In the genomic region with DNA sequence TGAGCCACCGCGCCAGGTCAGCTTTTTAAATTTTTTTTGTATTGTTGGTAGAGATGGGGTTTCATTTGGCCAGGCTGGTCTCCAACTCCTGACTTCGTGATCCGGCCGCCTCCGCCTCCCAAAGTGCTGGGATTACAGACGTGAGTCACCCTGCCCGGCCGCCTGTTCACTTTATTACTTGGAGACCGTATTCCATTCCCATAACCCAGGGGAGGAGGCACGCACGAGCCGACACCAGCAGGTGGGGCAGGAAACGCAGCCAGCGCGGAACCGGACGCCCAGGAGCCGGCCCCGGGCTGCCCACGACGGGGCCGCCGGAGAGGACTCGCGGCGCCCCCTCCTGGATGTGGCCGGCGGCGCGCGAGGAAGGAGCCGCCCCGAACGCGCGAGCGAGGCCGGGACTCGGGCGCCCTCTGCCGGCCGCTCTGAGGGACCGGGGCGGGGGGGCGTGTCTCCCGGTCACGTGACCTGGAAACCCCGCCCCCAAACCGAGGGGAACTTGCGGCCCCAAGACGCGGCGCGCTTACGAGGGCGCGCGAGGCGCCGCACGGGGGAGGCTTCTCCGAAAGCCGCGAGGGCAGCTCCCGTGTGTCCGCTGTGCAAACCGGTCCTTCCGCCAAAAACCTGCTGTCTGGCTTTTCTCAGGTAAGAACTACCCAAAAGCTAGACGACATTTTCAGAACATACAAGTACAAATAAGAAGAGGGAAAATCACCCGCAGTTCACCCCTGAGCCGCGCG, we compare ENCODE assay signal across 8 cellular contexts. TPM values are rescaled to one million over a fixed set of nuclear protein-coding genes. Genes with fewer than 3 reads are reported as not detected.
DNase-seq lines count a peak whose midpoint lies in the region; ATAC-seq and TF ChIP-seq lines count a peak whose summit lies in the region.

No MANE protein-coding gene starts in this region.

- H3K36me3 Mint-ChIP-seq in activated CD8-positive, alpha-beta T cell treated with anti-CD3 and anti-CD28 coated beads, Interleukin-2, amount 10 ng/mL, durations not matched to agents 7 days and 5 days (ENCODE audit: low read depth), result peaks cover 18% of the 10 kb centered on the region

- H3K27ac ChIP-seq in KOPT-K1 (ENCODE audit: low read depth, low read length, poor library complexity, severe bottlenecking) (peak overlapping the region; percentile 23), muscle layer of duodenum (ENCODE audit: low read length) (no peak overlapping the region)

- peaks cover 10% of the 10 kb centered on the region for H3K4me1 Mint-ChIP-seq in activated CD8-positive, alpha-beta T cell treated with anti-CD3 and anti-CD28 coated beads, Interleukin-2, amount 10 ng/mL, durations not matched to agents 7 days and 5 days (ENCODE audit: low read depth)

- POLR2A ChIA-PET in activated CD8-positive, alpha-beta T cell treated with anti-CD3 and anti-CD28 coated beads, Interleukin-2, amount 10 ng/mL, durations not matched to agents 7 days and 5 days (lab: Charles Lee), result interaction anchor here (1.0 kb wide), 1 partner anchor 12 kb away, joined by 3 read pairs; no protein-coding TSS in a partner anchor

- CTCF ChIA-PET in activated CD8-positive, alpha-beta T cell treated with anti-CD3 and anti-CD28 coated beads, Interleukin-2, amount 10 ng/mL, durations not matched to agents 7 days and 5 days (lab: Charles Lee), result interaction anchor here (0.6 to 2.0 kb wide), 40 partner anchors 9 to 312 kb away, joined by 3 to 24 read pairs (median 4); a partner anchor contains a TSS

- TF ChIP-seq CTCF in epithelial cell of esophagus (IDR thresholded peaks at IDR 0.05; ENCODE audit: insufficient read depth, low read depth, low read length, missing control alignments), result peak; percentile 32

- ATAC-seq in GM21367 (IDR thresholded peaks at IDR 0.05; ENCODE audit: unreplicated experiment), result peak; percentile 80
- peak; percentile 93 for ATAC-seq in activated CD8-positive, alpha-beta T cell treated with anti-CD3 and anti-CD28 coated beads, Interleukin-2, amount 10 ng/mL, durations not matched to agents 7 days and 5 days

- H3K9me3 Mint-ChIP-seq in activated CD8-positive, alpha-beta T cell treated with anti-CD3 and anti-CD28 coated beads, Interleukin-2, amount 10 ng/mL, durations not matched to agents 7 days and 5 days (ENCODE audit: insufficient read depth), result peaks cover 8% of the 10 kb centered on the region

- H3K4me1 ChIP-seq in muscle layer of duodenum (ENCODE audit: control insufficient read depth in 1 of 2, insufficient read depth in 2 of 2, low read length in 2 of 2), result no peaks in the 10 kb centered on the region

- peaks cover 12% of the 10 kb centered on the region for H3K9me3 ChIP-seq in KOPT-K1 (ENCODE audit: insufficient read depth, low read length, poor library complexity, severe bottlenecking)
- H3K9me3 ChIP-seq in muscle layer of duodenum (ENCODE audit: control insufficient read depth in 1 of 2, low read length in 2 of 2), result no peaks in the 10 kb centered on the region

- H3K27me3 ChIP-seq in muscle layer of duodenum (ENCODE audit: low read depth, low read length), result no peaks in the 10 kb centered on the region

- peak overlapping the region; percentile 65 for H3K4me3 Mint-ChIP-seq in activated CD8-positive, alpha-beta T cell treated with anti-CD3 and anti-CD28 coated beads, Interleukin-2, amount 10 ng/mL, durations not matched to agents 7 days and 5 days

- H3K36me3 ChIP-seq in KOPT-K1 (ENCODE audit: insufficient read depth, low read length) (no peaks in the 10 kb centered on the region; the same call in 1 of the 2 replicates), muscle layer of duodenum (ENCODE audit: control insufficient read depth in 1 of 2, insufficient read depth in 2 of 2, low read length in 2 of 2) (no peaks in the 10 kb centered on the region)

- no peaks in the 10 kb centered on the region for H3K27me3 Mint-ChIP-seq in activated CD8-positive, alpha-beta T cell treated with anti-CD3 and anti-CD28 coated beads, Interleukin-2, amount 10 ng/mL, durations not matched to agents 7 days and 5 days (ENCODE audit: low read depth)

- DNase-seq in COLO829 (ENCODE audit: low spot score), result peak; percentile 83
- DNase-seq in activated CD8-positive, alpha-beta T cell treated with anti-CD3 and anti-CD28 coated beads, Interleukin-2, amount 10 ng/mL, durations not matched to agents 7 days and 5 days, result peak; percentile 90
- peak; percentile 98 for DNase-seq in epithelial cell of esophagus (ENCODE audit: low read depth)
- peak; percentile 92 for DNase-seq in stimulated activated CD8-positive, alpha-beta memory T cell treated with anti-CD3 and anti-CD28 coated beads, Interleukin-4, amount 100 ng/mL, for 48 hours
- no peak for DNase-seq in HK-2 (ENCODE audit: unreplicated experiment)

- H3K27ac Mint-ChIP-seq in activated CD8-positive, alpha-beta T cell treated with anti-CD3 and anti-CD28 coated beads, Interleukin-2, amount 10 ng/mL, durations not matched to agents 7 days and 5 days, result peak overlapping the region; percentile 69

- peak overlapping the region; percentile 33 for H3K4me3 ChIP-seq in epithelial cell of esophagus (ENCODE audit: low read length)
- H3K4me3 ChIP-seq in muscle layer of duodenum (ENCODE audit: low read depth in 1 of 2, low read length in 2 of 2), result peak overlapping the region; percentile 28 to 30

RNA-seq across cellular contexts. Expression of a gene that starts 11.6 kb away (rescaled TPM):
- 100 to 1,000 TPM; 104 to 105 TPM for total RNA-seq in activated CD8-positive, alpha-beta T cell treated with anti-CD3 and anti-CD28 coated beads, Interleukin-2, amount 10 ng/mL, durations not matched to agents 7 days and 5 days

RNA-seq across cellular contexts. Expression of a gene that starts 16.7 kb away (rescaled TPM):
- total RNA-seq in activated CD8-positive, alpha-beta T cell treated with anti-CD3 and anti-CD28 coated beads, Interleukin-2, amount 10 ng/mL, durations not matched to agents 7 days and 5 days, result 10 to 100 TPM; 58.7 to 68.9 TPM

RNA-seq across cellular contexts. Expression of a gene that starts 18.7 kb away (rescaled TPM):
- 1 to 10 TPM; 1.9 to 2.2 TPM for total RNA-seq in activated CD8-positive, alpha-beta T cell treated with anti-CD3 and anti-CD28 coated beads, Interleukin-2, amount 10 ng/mL, durations not matched to agents 7 days and 5 days

RNA-seq across cellular contexts. Expression of a gene that starts 41.9 kb away (rescaled TPM):
- under 1 TPM; 0.34 to 0.81 TPM for total RNA-seq in activated CD8-positive, alpha-beta T cell treated with anti-CD3 and anti-CD28 coated beads, Interleukin-2, amount 10 ng/mL, durations not matched to agents 7 days and 5 days

RNA-seq across cellular contexts. Expression of a gene that starts 42.1 kb away (rescaled TPM):
- total RNA-seq in activated CD8-positive, alpha-beta T cell treated with anti-CD3 and anti-CD28 coated beads, Interleukin-2, amount 10 ng/mL, durations not matched to agents 7 days and 5 days, result 10 to 100 TPM; 32.2 to 36.1 TPM
